In the genomic region with DNA sequence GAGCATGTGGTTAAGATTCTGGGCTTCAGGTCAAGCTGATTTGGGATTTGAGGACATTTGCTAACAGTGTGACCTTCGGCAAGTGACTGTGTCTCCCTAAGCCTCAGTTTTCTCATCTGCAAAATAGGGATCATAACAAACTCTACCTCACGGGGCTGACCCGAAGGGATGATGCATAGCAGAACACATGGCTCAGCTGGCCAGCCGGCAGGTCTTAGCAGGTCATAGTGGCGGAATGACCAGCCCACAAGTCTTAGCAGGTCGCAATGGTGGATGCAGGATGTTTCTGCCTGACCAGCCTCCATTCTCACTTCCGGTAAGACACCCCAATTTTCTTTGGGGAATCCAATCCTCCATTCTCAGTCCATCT, we compare ENCODE assay signal across 1 cellular context.
TF ChIP-seq lines count a peak whose summit lies in the region.

No MANE protein-coding gene starts in this region.

TF ChIP-seq in K562, 482 proteins besides CTCF, POLR2A, EP300 and RAD21 (continued from another document):
- TF ChIP-seq, protein P1, sequence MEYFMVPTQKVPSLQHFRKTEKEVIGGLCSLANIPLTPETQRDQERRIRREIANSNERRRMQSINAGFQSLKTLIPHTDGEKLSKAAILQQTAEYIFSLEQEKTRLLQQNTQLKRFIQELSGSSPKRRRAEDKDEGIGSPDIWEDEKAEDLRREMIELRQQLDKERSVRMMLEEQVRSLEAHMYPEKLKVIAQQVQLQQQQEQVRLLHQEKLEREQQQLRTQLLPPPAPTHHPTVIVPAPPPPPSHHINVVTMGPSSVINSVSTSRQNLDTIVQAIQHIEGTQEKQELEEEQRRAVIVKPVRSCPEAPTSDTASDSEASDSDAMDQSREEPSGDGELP (CRISPR knock-in tag; IDR thresholded peaks at IDR 0.05; ENCODE audit: borderline replicate concordance): 0 out of 2 replicates have a peak, but pooled peaks have one; percentile 37
- TF ChIP-seq KDM1A (IDR thresholded peaks at IDR 0.05): peak; percentile 34 to 66; a peak in 1 of 4 replicates
- TF ChIP-seq ZNF316 (IDR thresholded peaks at IDR 0.05): no peak
